Comparison of ENCODE assay signal across 20 cellular contexts in the genomic region with DNA sequence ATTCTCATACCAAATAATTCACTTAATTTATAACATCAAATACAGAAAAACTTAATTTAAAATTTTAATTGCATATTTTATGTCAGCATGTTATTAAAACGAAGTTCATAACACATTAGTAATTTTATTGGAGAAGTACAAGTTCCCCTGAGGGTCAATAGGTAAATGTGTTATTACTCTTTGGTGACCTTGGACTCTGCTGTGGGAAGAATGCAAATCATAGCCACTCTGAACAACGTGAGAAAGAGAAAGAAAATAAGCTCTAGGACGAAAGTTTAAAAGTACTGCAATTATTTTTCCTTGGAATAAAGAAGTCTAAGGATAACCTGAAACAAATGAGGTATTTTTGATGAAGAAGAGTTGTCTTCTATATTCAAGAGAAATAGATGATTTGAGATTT.
A peak's percentile ranks its signal among the peaks of the same experiment; 100 is the strongest.
DNase-seq lines count a peak whose midpoint lies in the region; ATAC-seq and FAIRE-seq lines count a peak whose summit lies in the region.
"Had no signal": no experiment of that assay in that cellular context is flagged by ENCODE, and none has a peak within 500 bp of the region (broad histone marks: within the 10 kb centered on the region; RNA-seq: fewer than 3 reads in every experiment).

No MANE protein-coding gene starts in this region.

- H3K4me3 ChIP-seq in small intestine (ENCODE audit: low read depth in 1 of 2, low read length in 2 of 2) = no peak overlapping the region
- H3K4me3 ChIP-seq: BLaER1 treated with 17β-estradiol and CSF1 and Interleukin-3, amounts not matched to agents 10 nM and 100 nM had no signal

- FAIRE-seq in colon (lab: Jason Lieb, UNC) (peak; percentile 79), small intestine (lab: Jason Lieb, UNC) (no peak)
- FAIRE-seq: A204.1, D721Med, G401.6, GM12891, GM19239 had no signal

- no peaks in the 10 kb centered on the region for H3K27me3 ChIP-seq in small intestine (ENCODE audit: control insufficient read depth in 2 of 2, insufficient read depth in 2 of 2, low read length in 2 of 2)
- H3K27me3 ChIP-seq: BLaER1 treated with 17β-estradiol and CSF1 and Interleukin-3, amounts not matched to agents 10 nM and 100 nM had no signal

- peak; percentile 28 for ATAC-seq in left lobe of liver
- no peak for ATAC-seq in HG02840 (IDR thresholded peaks at IDR 0.05; ENCODE audit: low FRiP score, unreplicated experiment)
- ATAC-seq: CD8-positive, alpha-beta T cell had no signal

- H3K4me1 ChIP-seq in small intestine (ENCODE audit: control insufficient read depth in 2 of 2, insufficient read depth in 1 of 2, low read depth in 1 of 2, low read length in 1 of 2) = no peaks in the 10 kb centered on the region
- H3K4me1 ChIP-seq: Caco-2 had no signal

- no peak for DNase-seq in left lobe of liver (ENCODE audit: low spot score)
- DNase-seq in small intestine = peak; percentile 24
- DNase-seq in SIG-M5 (lab: John Stamatoyannopoulos, UW) = no peak
- DNase-seq: 8988T; AML-193; Caco-2; Calu3; CD4-positive, alpha-beta T cell; CD8-positive, alpha-beta T cell; DMS79 treated with DMSO at 0.1 percent for 48 hours; GF-D8 had no signal

- H3K9me3 ChIP-seq in small intestine (ENCODE audit: control insufficient read depth, low read depth) = no peaks in the 10 kb centered on the region
- H3K9me3 ChIP-seq: Caco-2 had no signal

- no peaks in the 10 kb centered on the region for H3K36me3 ChIP-seq in small intestine (ENCODE audit: control insufficient read depth in 2 of 2, insufficient read depth in 2 of 2, low read length in 2 of 2)
- H3K36me3 ChIP-seq: BLaER1 treated with 17β-estradiol and CSF1 and Interleukin-3, amounts not matched to agents 10 nM and 100 nM had no signal

- no peak overlapping the region for H3K27ac ChIP-seq in small intestine (ENCODE audit: low read depth in 1 of 2, low read length in 1 of 2)
- H3K27ac ChIP-seq: BLaER1 treated with 17β-estradiol and CSF1 and Interleukin-3, amounts not matched to agents 10 nM and 100 nM; C4-2B had no signal

- 12 to 47% (median 13%) methylated on average over 3 of the region's 3 CpGs for WGBS in small intestine, 3 donors
